8 cellular contexts compared by ENCODE assay signal in genomic region chrX:36908801-36909403, GRCh38.
DNase-seq lines count a peak whose midpoint lies in the region; ATAC-seq and TF ChIP-seq lines count a peak whose summit lies in the region.

No MANE protein-coding gene starts in this region.

- H3K4ac ChIP-seq in neuronal stem cell (ENCODE audit: low read length): no peak overlapping the region

- no peak for ATAC-seq in HG03139 (IDR thresholded peaks at IDR 0.05; ENCODE audit: unreplicated experiment)

- H2BK5ac ChIP-seq in neuronal stem cell (ENCODE audit: low read length): no peak overlapping the region

- no peak overlapping the region for H2AK5ac ChIP-seq in neuronal stem cell (ENCODE audit: low read depth, low read length)

- H2BK12ac ChIP-seq in neuronal stem cell (ENCODE audit: low read length): no peak overlapping the region

- no peaks in the 10 kb centered on the region for H3K79me1 ChIP-seq in neuronal stem cell (ENCODE audit: low read depth, low read length)

- H3K27me3 ChIP-seq in cardiac muscle cell (no peaks in the 10 kb centered on the region), neuronal stem cell (ENCODE audit: control insufficient read depth in 3 of 3, insufficient read depth in 3 of 3, low read depth in 1 of 3, low read length in 3 of 3) (no peaks in the 10 kb centered on the region)

- H3K36me3 ChIP-seq in cardiac muscle cell (no peaks in the 10 kb centered on the region), neuronal stem cell (replicated peaks in 1 of 2; ENCODE audit: control insufficient read depth in 2 of 2, insufficient read depth in 2 of 2, low read length in 2 of 2) (no peaks in the 10 kb centered on the region)

- no peak overlapping the region for H3K4me2 ChIP-seq in neuronal stem cell (ENCODE audit: insufficient read depth, low read length, poor library complexity, severe bottlenecking)

- H4K91ac ChIP-seq in neuronal stem cell (ENCODE audit: low read depth, low read length, poor library complexity): no peak overlapping the region

- intact Hi-C loops in cardiac septum (cut with DNase I): no loop called here

- DNase-seq in cardiac muscle cell (ENCODE audit: low read depth in 1 of 2, low spot score in 1 of 2): peak; percentile 40 to 57
- no peak for DNase-seq in cardiac septum (ENCODE audit: low spot score)
- peak; percentile 34 for DNase-seq in HT-29 (ENCODE audit: low spot score)
- DNase-seq in SHP77 (lab: John Stamatoyannopoulos, UW): peak; percentile 1 to 7
- peak; percentile 0 for DNase-seq in foreskin melanocyte
- no peak for DNase-seq in NCI-H128 (lab: John Stamatoyannopoulos, UW; ENCODE audit: unreplicated experiment)
- no peak for DNase-seq in neuronal stem cell (ENCODE audit: low spot score)

- no peak overlapping the region for H2AFZ ChIP-seq in neuronal stem cell (ENCODE audit: low read length)

- H3K18ac ChIP-seq in neuronal stem cell (ENCODE audit: low read length): no peak overlapping the region

- H3K23ac ChIP-seq in neuronal stem cell (ENCODE audit: low read depth, low read length, poor library complexity): no peak overlapping the region

- H3K9me3 ChIP-seq in cardiac muscle cell (ENCODE audit: low read depth) (no peaks in the 10 kb centered on the region), neuronal stem cell (replicated peaks in 1 of 2; ENCODE audit: control insufficient read depth in 2 of 2, insufficient read depth in 1 of 2, low read depth in 1 of 2, low read length in 2 of 2) (no peaks in the 10 kb centered on the region)

- no peak overlapping the region for H2BK120ac ChIP-seq in neuronal stem cell (ENCODE audit: low read depth, low read length)

- TF ChIP-seq CTCF in cardiac muscle cell (IDR thresholded peaks at IDR 0.05; ENCODE audit: low read depth, low read length): peak; percentile 53

- H3K14ac ChIP-seq in neuronal stem cell (ENCODE audit: low read length): no peak overlapping the region

- WGBS in neuronal stem cell (ENCODE audit: extremely low coverage in 2 of 2, insufficient read length in 2 of 2, insufficient replicate concordance in 1 of 2), 2 donors: no CpG with 5 or more reads among the region's 2 CpGs

- H3K4me1 ChIP-seq in cardiac muscle cell (ENCODE audit: low read depth) (no peaks in the 10 kb centered on the region), neuronal stem cell (ENCODE audit: control insufficient read depth in 2 of 2, insufficient read depth in 1 of 2, low read depth in 1 of 2, low read length in 2 of 2) (no peaks in the 10 kb centered on the region)

- no peak overlapping the region for H2BK15ac ChIP-seq in neuronal stem cell (ENCODE audit: low read length)

- H3K9ac ChIP-seq in neuronal stem cell (ENCODE audit: low read depth, low read length, poor library complexity): no peak overlapping the region

- no peak overlapping the region for H3K27ac ChIP-seq in cardiac muscle cell
- no peak overlapping the region for H3K27ac ChIP-seq in neuronal stem cell (replicated peaks; ENCODE audit: low read length)

- H3K4me3 ChIP-seq in cardiac muscle cell: no peak overlapping the region
- H3K4me3 ChIP-seq in neuronal stem cell (ENCODE audit: low read length in 2 of 2): no peak overlapping the region

- H4K8ac ChIP-seq in neuronal stem cell (ENCODE audit: low read depth, low read length): no peak overlapping the region

Comparison
In these comparisons a context has a peak if more than half of its experiments do, and no peak if none do; other contexts are left out.
1. DNase-seq: peak in cardiac muscle cell (2 of 2), HT-29 (single experiment), SHP77 (2 of 2) and foreskin melanocyte (single experiment); none in cardiac septum (single experiment), NCI-H128 (single experiment) and neuronal stem cell (single experiment).